14 cellular contexts compared by ENCODE assay signal in the genomic region with DNA sequence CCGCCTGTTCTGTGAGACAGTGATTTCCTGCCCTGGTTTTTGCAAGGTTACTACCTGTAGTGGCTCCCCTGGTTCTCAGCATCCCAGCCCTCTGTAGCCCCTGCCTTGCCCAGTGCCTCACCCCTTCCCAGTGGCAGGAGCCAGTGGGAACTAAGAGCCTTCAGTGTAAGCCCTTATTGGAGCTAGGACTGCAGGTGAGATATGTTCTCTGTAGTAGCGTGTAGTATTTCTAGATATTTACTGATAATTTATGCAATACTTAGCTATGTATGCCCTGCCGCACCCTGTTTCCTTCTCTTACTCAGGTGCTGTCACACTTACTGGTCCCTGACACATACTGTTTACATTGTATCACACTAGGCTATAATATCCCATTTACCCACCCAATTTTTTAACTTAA.
"Had no signal": no experiment of that assay in that cellular context is flagged by ENCODE, and none has a peak within 500 bp of the region (broad histone marks: within the 10 kb centered on the region; RNA-seq: fewer than 3 reads in every experiment).

No MANE protein-coding gene starts in this region.

- ATAC-seq: left lobe of liver had no signal

- H3K27me3 ChIP-seq: tibial artery had no signal

- H3K36me3 Mint-ChIP-seq: activated naive CD8-positive, alpha-beta T cell treated with anti-CD3 and anti-CD28 coated beads for 36 hours had no signal

- H3K4me3 Mint-ChIP-seq: activated CD4-positive, alpha-beta memory T cell treated with anti-CD3 and anti-CD28 coated beads, Interleukin-2, amount 10 ng/mL, durations not matched to agents 7 days and 5 days; activated naive CD8-positive, alpha-beta T cell treated with anti-CD3 and anti-CD28 coated beads for 36 hours; nephron had no signal

- H3K27ac Mint-ChIP-seq: activated CD4-positive, alpha-beta memory T cell treated with anti-CD3 and anti-CD28 coated beads, Interleukin-2, amount 10 ng/mL, durations not matched to agents 7 days and 5 days; activated naive CD8-positive, alpha-beta T cell treated with anti-CD3 and anti-CD28 coated beads for 36 hours; nephron had no signal

- H3K4me3 ChIP-seq: dorsolateral prefrontal cortex, tibial artery had no signal

- H3K27ac ChIP-seq: dorsolateral prefrontal cortex had no signal

- DNase-seq: activated CD4-positive, alpha-beta memory T cell treated with anti-CD3 and anti-CD28 coated beads, Interleukin-2, amount 10 ng/mL, durations not matched to agents 7 days and 5 days; activated CD4-positive, alpha-beta T cell treated with anti-CD3 and anti-CD28 coated beads for 1 hour; activated gamma-delta T cell treated with Interleukin-2 at 50 U/mL for 16 hours; activated naive CD8-positive, alpha-beta T cell treated with anti-CD3 and anti-CD28 coated beads for 36 hours; activated T-cell treated with anti-CD3 and anti-CD28 coated beads, Interleukin-2, amount 50 U/mL, for 48 hours; anterior cingulate cortex; dorsolateral prefrontal cortex; mesenchymal stem cell; stimulated activated CD4-positive, alpha-beta T cell treated with anti-CD3 and anti-CD28 coated beads, Interleukin-15, amount 100 ng/mL, for 24 hours; stimulated activated CD4-positive, alpha-beta T cell treated with anti-CD3 and anti-CD28 coated beads, Interleukin-4, amount 100 ng/mL, for 4 hours; T-helper 9 cell; tibial artery had no signal

- H3K9me3 Mint-ChIP-seq: activated CD4-positive, alpha-beta memory T cell treated with anti-CD3 and anti-CD28 coated beads, Interleukin-2, amount 10 ng/mL, durations not matched to agents 7 days and 5 days; activated naive CD8-positive, alpha-beta T cell treated with anti-CD3 and anti-CD28 coated beads for 36 hours; nephron had no signal

- H3K36me3 ChIP-seq: tibial artery had no signal

- H3K9me3 ChIP-seq: tibial artery had no signal

- H3K27me3 Mint-ChIP-seq: activated CD4-positive, alpha-beta memory T cell treated with anti-CD3 and anti-CD28 coated beads, Interleukin-2, amount 10 ng/mL, durations not matched to agents 7 days and 5 days had no signal
